Comparison of ENCODE assay signal across 16 cellular contexts in genomic region chr5:123936548-123936947, GRCh38.
DNase-seq lines count a peak whose midpoint lies in the region; ATAC-seq and TF ChIP-seq lines count a peak whose summit lies in the region.
"Had no signal": no experiment of that assay in that cellular context is flagged by ENCODE, and none has a peak within 500 bp of the region (broad histone marks: within the 10 kb centered on the region; RNA-seq: fewer than 3 reads in every experiment).

No MANE protein-coding gene starts in this region.

- H3K27me3 ChIP-seq in DND-41 (ENCODE audit: insufficient read depth, low read length, poor library complexity) (no peaks in the 10 kb centered on the region), iPS-20b (ENCODE audit: insufficient read depth, low read length) (peaks cover 7% of the 10 kb centered on the region; the same call in 1 of the 2 replicates)
- H3K27me3 ChIP-seq: MG63 had no signal

- ATAC-seq in DND-41 (ENCODE audit: insufficient read depth, low read depth) = no peak

- H3K79me2 ChIP-seq in DND-41 (ENCODE audit: insufficient read depth, low read length) = no peaks in the 10 kb centered on the region

- H3K9ac ChIP-seq in DND-41 (ENCODE audit: low read depth, low read length) (no peak overlapping the region), iPS-20b (ENCODE audit: low read depth, low read length) (no peak overlapping the region)
- H3K9ac ChIP-seq: GM23248 had no signal

- POLR2A ChIA-PET in MCF 10A (lab: Yijun Ruan, JAX) = no interaction called here

- H3K4me1 Mint-ChIP-seq in MCF 10A (ENCODE audit: insufficient read depth, unreplicated experiment) = peaks cover 7% of the 10 kb centered on the region

- H3K4me3 ChIP-seq in DND-41 (ENCODE audit: low read depth in 1 of 2, low read length in 2 of 2) = no peak overlapping the region
- H3K4me3 ChIP-seq in NB4 (ENCODE audit: low read depth, low read length) = no peak overlapping the region
- 0 out of 2 replicates have a peak overlapping the region, but pooled peaks have one; percentile 25 for H3K4me3 ChIP-seq in iPS-20b (ENCODE audit: low read length)
- H3K4me3 ChIP-seq: GM23248, MG63 had no signal

- no peak overlapping the region for H3K4me3 Mint-ChIP-seq in MCF 10A (ENCODE audit: unreplicated experiment)
- H3K4me3 Mint-ChIP-seq: T-helper 2 cell treated with Interferon-gamma antibody and Interleukin-4, amounts not matched to agents 5 μg/mL and 100 μg/mL, for 36 hours had no signal

- no peaks in the 10 kb centered on the region for H3K27me3 Mint-ChIP-seq in MCF 10A (ENCODE audit: insufficient read depth, unreplicated experiment)

- no peak overlapping the region for H3K27ac Mint-ChIP-seq in MCF 10A (ENCODE audit: low read depth, unreplicated experiment)
- H3K27ac Mint-ChIP-seq: T-helper 2 cell treated with Interferon-gamma antibody and Interleukin-4, amounts not matched to agents 5 μg/mL and 100 μg/mL, for 36 hours had no signal

- no peak overlapping the region for H3K27ac ChIP-seq in DND-41 (ENCODE audit: low read length)
- H3K27ac ChIP-seq in iPS-20b (ENCODE audit: low read length) = no peak overlapping the region
- H3K27ac ChIP-seq: GM23248, RWPE1 had no signal

- TF ChIP-seq CTCF in DND-41 (IDR thresholded peaks at IDR 0.05; ENCODE audit: borderline replicate concordance, extremely low read depth, low read length, poor library complexity, severe bottlenecking) (no peak), NB4 (IDR thresholded peaks at IDR 0.05; ENCODE audit: low read depth, low read length) (no peak), MCF 10A (IDR thresholded peaks at IDR 0.05; ENCODE audit: unreplicated experiment) (no peak)

- DNase-seq in DND-41 = peak; percentile 12
- peak; percentile 4 for DNase-seq in NB4 (ENCODE audit: low read depth)
- DNase-seq in amniotic epithelial cell (ENCODE audit: low read depth) = peak; percentile 14
- no peak for DNase-seq in NCI-H510A (lab: John Stamatoyannopoulos, UW)
- no peak for DNase-seq in NCI-H345 treated with DMSO at 0.1 percent for 48 hours (lab: John Stamatoyannopoulos, UW; ENCODE audit: unreplicated experiment)
- DNase-seq in MCF 10A (ENCODE audit: unreplicated experiment) = no peak
- DNase-seq: DMS79, GF-D8, NCI-H510A treated with DMSO at 0.1 percent for 48 hours, NCI-H774, T-helper 1 cell had no signal

- H3K36me3 Mint-ChIP-seq in MCF 10A (ENCODE audit: insufficient read depth, unreplicated experiment) = no peaks in the 10 kb centered on the region

- intact Hi-C loops in MCF 10A (cut with micrococcal nuclease) = loop anchor here (2.0 to 10.0 kb wide), 4 partner anchors 266 to 1472 kb away; partner anchors contain the start of gene ZNF608

- no peak for TF ChIP-seq POLR2A in NB4 (IDR thresholded peaks at IDR 0.05; ENCODE audit: extremely low read depth, insufficient read length)

- H3K4me1 ChIP-seq in DND-41 (ENCODE audit: insufficient read depth, low read length) = no peaks in the 10 kb centered on the region
- no peaks in the 10 kb centered on the region for H3K4me1 ChIP-seq in iPS-20b (ENCODE audit: insufficient read depth, low read length)

- peaks cover 33% of the 10 kb centered on the region for H3K9me3 ChIP-seq in DND-41 (ENCODE audit: insufficient read depth, low read length, severe bottlenecking)
- peaks cover 40% of the 10 kb centered on the region for H3K9me3 ChIP-seq in iPS-20b (ENCODE audit: insufficient read depth, low read depth, low read length)

- no peaks in the 10 kb centered on the region for H3K36me3 ChIP-seq in DND-41 (ENCODE audit: insufficient read depth, low read length)
- peaks cover 13% of the 10 kb centered on the region; the same call in 1 of the 2 replicates for H3K36me3 ChIP-seq in iPS-20b (ENCODE audit: insufficient read depth, low read depth, low read length)
- H3K36me3 ChIP-seq: MG63 had no signal

- no peak overlapping the region for H3K4me2 ChIP-seq in DND-41 (ENCODE audit: insufficient read depth, low read length)

- no peak overlapping the region for H2AFZ ChIP-seq in DND-41 (ENCODE audit: low read depth, low read length)
- H2AFZ ChIP-seq: GM23248 had no signal

- no peaks in the 10 kb centered on the region for H4K20me1 ChIP-seq in DND-41 (ENCODE audit: insufficient read depth, low read length)

- BruUV-seq in MCF 10A (replicated peaks; lab: Mats Ljungman, UMichigan) = no TSS peak

- CTCF ChIA-PET in MCF 10A (lab: Yijun Ruan, JAX) = interaction anchor here (0.6 kb wide), 1 partner anchor 1461 kb away, joined by 3 read pairs; no protein-coding TSS in a partner anchor

- peaks cover 8% of the 10 kb centered on the region for H3K9me3 Mint-ChIP-seq in MCF 10A (ENCODE audit: unreplicated experiment)

Comparison
In these comparisons a context has a peak if more than half of its experiments do, and no peak if none do; other contexts are left out.
1. DNase-seq: peak in DND-41 (single experiment), NB4 (single experiment) and amniotic epithelial cell (single experiment); none in NCI-H510A (single experiment), NCI-H345 treated with DMSO at 0.1 percent for 48 hours (single experiment) and MCF 10A (single experiment).